ENCODE assay signal across 8 cellular contexts in the genomic region with DNA sequence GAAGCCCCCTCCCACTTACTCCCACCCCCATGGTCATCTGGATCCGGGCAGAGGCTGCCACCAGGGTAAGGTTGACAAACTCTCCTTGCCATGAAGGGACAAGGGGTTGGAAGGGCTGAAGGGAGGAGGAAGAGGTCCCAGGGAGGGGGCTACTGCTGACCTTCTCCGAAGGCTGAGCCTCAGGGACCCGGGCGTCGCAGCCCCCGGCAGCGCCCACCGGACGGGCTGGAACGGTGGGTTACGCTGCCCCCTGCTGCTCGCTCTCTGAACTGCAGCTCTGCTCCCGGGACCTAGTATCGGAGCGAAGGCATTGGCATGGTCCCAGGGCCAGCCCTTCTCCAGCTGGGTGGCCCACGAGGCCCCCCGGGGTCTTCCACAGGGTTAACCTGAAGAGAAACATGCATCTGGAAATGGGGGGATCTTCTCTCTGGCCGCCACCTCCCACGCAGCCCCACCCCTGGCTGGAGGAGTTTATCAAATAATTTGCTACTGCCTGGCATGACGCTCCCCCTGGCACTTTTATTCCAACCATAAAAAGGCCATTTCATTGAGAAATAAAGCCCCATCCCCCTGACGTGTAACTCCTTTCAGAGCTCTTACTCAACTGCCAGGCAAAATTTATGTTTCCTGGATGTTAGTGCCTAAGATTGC.
DNase-seq lines count a peak whose midpoint lies in the region; ATAC-seq and TF ChIP-seq lines count a peak whose summit lies in the region.

No MANE protein-coding gene starts in this region.

- no peak overlapping the region for H3K27ac Mint-ChIP-seq in CD4-positive, alpha-beta T cell
- H3K27ac Mint-ChIP-seq in T-helper 2 cell treated with Interferon-gamma antibody and Interleukin-4, amounts not matched to agents 5 μg/mL and 100 μg/mL, for 36 hours = no peak overlapping the region

- H3K4me1 ChIP-seq in body of pancreas = peaks cover 22% of the 10 kb centered on the region

- H3K4me3 Mint-ChIP-seq in CD4-positive, alpha-beta T cell = peak overlapping the region; percentile 20
- H3K4me3 Mint-ChIP-seq in T-helper 2 cell treated with Interferon-gamma antibody and Interleukin-4, amounts not matched to agents 5 μg/mL and 100 μg/mL, for 36 hours = no peak overlapping the region

- H3K27me3 ChIP-seq in CD4-positive, alpha-beta T cell (ENCODE audit: control insufficient read depth, insufficient read depth, low read length) = peaks cover 14% of the 10 kb centered on the region
- no peaks in the 10 kb centered on the region for H3K27me3 ChIP-seq in body of pancreas
- H3K27me3 ChIP-seq in kidney epithelial cell (ENCODE audit: control insufficient read depth, insufficient read depth, low read length) = peaks cover 33% of the 10 kb centered on the region

- TF ChIP-seq CTCF in CD4-positive, alpha-beta T cell (IDR thresholded peaks at IDR 0.05) = peak; percentile 91
- TF ChIP-seq CTCF in body of pancreas (IDR thresholded peaks at IDR 0.05) = peak; percentile 66 to 99 (median 82)
- peak; percentile 95 for TF ChIP-seq CTCF in kidney epithelial cell (IDR thresholded peaks at IDR 0.05; ENCODE audit: insufficient read depth, low read length, poor library complexity, severe bottlenecking)

- POLR2A ChIA-PET in CD4-positive, alpha-beta T cell (lab: Charles Lee) = no interaction called here
- POLR2A ChIA-PET in HEK293T (lab: Yijun Ruan, JAX) = no interaction called here

- H3K4me3 ChIP-seq in body of pancreas = no peak overlapping the region
- H3K4me3 ChIP-seq in kidney epithelial cell (ENCODE audit: low read depth, low read length) = no peak overlapping the region

- H3K9me3 ChIP-seq in CD4-positive, alpha-beta T cell (ENCODE audit: control insufficient read depth, low read length) = no peaks in the 10 kb centered on the region
- H3K9me3 ChIP-seq in body of pancreas = no peaks in the 10 kb centered on the region

- TF ChIP-seq POLR2A in body of pancreas (IDR thresholded peaks at IDR 0.05) = no peak

- peaks cover 53% of the 10 kb centered on the region for H3K27me3 Mint-ChIP-seq in CD4-positive, alpha-beta T cell
- peaks cover 57% of the 10 kb centered on the region for H3K27me3 Mint-ChIP-seq in T-helper 2 cell treated with Interferon-gamma antibody and Interleukin-4, amounts not matched to agents 5 μg/mL and 100 μg/mL, for 36 hours (ENCODE audit: low read depth)

- in situ Hi-C loops in G401 (cut with HindIII; ENCODE audit: low sequenced_read_pairs) = no loop called here

- no peaks in the 10 kb centered on the region for H3K9me3 Mint-ChIP-seq in CD4-positive, alpha-beta T cell
- no peaks in the 10 kb centered on the region for H3K9me3 Mint-ChIP-seq in T-helper 2 cell treated with Interferon-gamma antibody and Interleukin-4, amounts not matched to agents 5 μg/mL and 100 μg/mL, for 36 hours

- DNase-seq in CD4-positive, alpha-beta T cell = peak; percentile 38 to 74 (median 55)
- peak; percentile 87 for DNase-seq in HEK293T (ENCODE audit: extremely low spot score)
- DNase-seq in T-helper 2 cell treated with Interferon-gamma antibody and Interleukin-4, amounts not matched to agents 5 μg/mL and 100 μg/mL, for 36 hours (ENCODE audit: low spot score) = peak; percentile 39
- peak; percentile 58 to 79 (median 69) for DNase-seq in body of pancreas
- no peak for DNase-seq in kidney epithelial cell (ENCODE audit: low read depth)
- DNase-seq in stimulated activated CD4-positive, alpha-beta T cell treated with anti-CD3 and anti-CD28 coated beads, TNF-alpha, amount 100 ng/mL, for 24 hours (ENCODE audit: low read depth in 3 of 3) = peak; percentile 29 to 64 (median 55)
- DNase-seq in G401 (ENCODE audit: low spot score) = no peak

- CTCF ChIA-PET in CD4-positive, alpha-beta T cell (lab: Charles Lee) = interaction anchor here (0.6 to 1.6 kb wide), 5 partner anchors 23 to 624 kb away, joined by 3 to 7 read pairs (median 3); no protein-coding TSS in a partner anchor
- CTCF ChIA-PET in HEK293T (lab: Yijun Ruan, JAX) = interaction anchor here (0.6 to 1.6 kb wide), 4 partner anchors 30 to 418 kb away, joined by 3 to 4 read pairs (median 3); no protein-coding TSS in a partner anchor

- intact Hi-C loops in CD4-positive, alpha-beta T cell (cut with DNase I, micrococcal nuclease) = loop anchor here (2.0 to 5.0 kb wide), 5 partner anchors 75 to 445 kb away; no protein-coding TSS in a partner anchor
- intact Hi-C loops in body of pancreas (cut with DNase I) = no loop called here

- peak; percentile 71 for ATAC-seq in CD4-positive, alpha-beta T cell (ENCODE audit: poor library complexity)
- peak; percentile 54 for ATAC-seq in body of pancreas
- no peak for ATAC-seq in HG03039 (IDR thresholded peaks at IDR 0.05; ENCODE audit: unreplicated experiment)

- H3K36me3 Mint-ChIP-seq in CD4-positive, alpha-beta T cell (ENCODE audit: low read depth) = no peaks in the 10 kb centered on the region
- H3K36me3 Mint-ChIP-seq in T-helper 2 cell treated with Interferon-gamma antibody and Interleukin-4, amounts not matched to agents 5 μg/mL and 100 μg/mL, for 36 hours (ENCODE audit: low read depth) = no peaks in the 10 kb centered on the region

- no peak overlapping the region for H3K27ac ChIP-seq in CD4-positive, alpha-beta T cell (ENCODE audit: low read depth, low read length)
- H3K27ac ChIP-seq in body of pancreas = no peak overlapping the region

- WGBS in body of pancreas, 2 donors = 7 to 8% methylated on average over 12 to 18 of the region's 21 CpGs

- H3K36me3 ChIP-seq in body of pancreas (replicated peaks in 1 of 2; ENCODE audit: insufficient read depth in 1 of 2, low read depth in 2 of 2) = no peaks in the 10 kb centered on the region
- no peaks in the 10 kb centered on the region for H3K36me3 ChIP-seq in kidney epithelial cell (ENCODE audit: control insufficient read depth, insufficient read depth, low read length)

- peaks cover 34% of the 10 kb centered on the region for H3K4me1 Mint-ChIP-seq in CD4-positive, alpha-beta T cell (ENCODE audit: low read depth)
- H3K4me1 Mint-ChIP-seq in T-helper 2 cell treated with Interferon-gamma antibody and Interleukin-4, amounts not matched to agents 5 μg/mL and 100 μg/mL, for 36 hours (ENCODE audit: low read depth) = peaks cover 33% of the 10 kb centered on the region

TF ChIP-seq in HEK293T, 16 proteins besides CTCF, POLR2A, EP300 and RAD21:
- TF ChIP-seq FOXK2 (IDR thresholded peaks at IDR 0.05) (no peak), ARNT (IDR thresholded peaks at IDR 0.05) (no peak), SUZ12 (IDR thresholded peaks at IDR 0.05) (no peak), FOXA1 (IDR thresholded peaks at IDR 0.05) (no peak), LEF1 (IDR thresholded peaks at IDR 0.05; ENCODE audit: borderline replicate concordance) (no peak), BHLHE40 (IDR thresholded peaks at IDR 0.05; ENCODE audit: borderline replicate concordance) (no peak), SP1 (IDR thresholded peaks at IDR 0.05) (no peak)

Comparison
In these comparisons a context has a peak if more than half of its experiments do, and no peak if none do; other contexts are left out.
1. DNase-seq: peak in CD4-positive, alpha-beta T cell (10 of 10), HEK293T (single experiment), T-helper 2 cell treated with Interferon-gamma antibody and Interleukin-4, amounts not matched to agents 5 μg/mL and 100 μg/mL, for 36 hours (single experiment), body of pancreas (4 of 4) and stimulated activated CD4-positive, alpha-beta T cell treated with anti-CD3 and anti-CD28 coated beads, TNF-alpha, amount 100 ng/mL, for 24 hours (3 of 3); none in kidney epithelial cell (single experiment) and G401 (single experiment).
2. Peak in every context shown above with its lines, with median percentiles within 50 percentile points of each other: CTCF ChIP-seq.